29 cellular contexts compared by ENCODE assay signal in the genomic region with DNA sequence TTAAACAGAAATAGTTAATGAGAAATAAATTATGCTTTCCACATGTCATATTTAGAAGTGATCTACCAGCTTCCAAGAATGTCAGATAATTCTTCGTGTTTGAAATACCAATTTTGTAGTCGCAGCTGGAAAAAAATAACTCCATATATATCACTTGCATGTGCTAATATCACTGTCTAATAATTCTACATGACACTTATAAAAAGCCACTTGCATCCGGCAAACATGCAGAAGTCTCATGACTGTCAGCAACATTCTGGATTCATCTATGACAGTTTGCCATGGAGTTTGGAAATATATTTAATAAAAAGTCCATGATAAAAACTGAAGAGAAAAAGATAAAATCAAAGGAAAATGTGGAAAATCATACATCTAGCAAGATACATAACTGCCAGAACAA.
"Had no signal": no experiment of that assay in that cellular context is flagged by ENCODE, and none has a peak within 500 bp of the region (broad histone marks: within the 10 kb centered on the region; RNA-seq: fewer than 3 reads in every experiment).

No MANE protein-coding gene starts in this region.

- H3K27me3 ChIP-seq: adrenal gland, ascending aorta, body of pancreas, brain microvascular endothelial cell, breast epithelium, cardiac muscle cell had no signal

- DNase-seq: activated effector memory CD4-positive, alpha-beta T cell treated with anti-CD3 and anti-CD28 coated beads, Interleukin-2, amount 50 U/mL, for 16 hours; activated effector memory CD4-positive, alpha-beta T cell treated with Interleukin-2 at 50 U/mL for 16 hours; activated gamma-delta T cell; activated gamma-delta T cell treated with Interleukin-2 at 50 U/mL for 16 hours; activated naive CD4-positive, alpha-beta T cell; activated naive CD4-positive, alpha-beta T cell treated with anti-CD3 and anti-CD28 coated beads for 36 hours; activated naive CD4-positive, alpha-beta T cell treated with anti-CD3 and anti-CD28 coated beads, Interleukin-2, amount 10 ng/mL, durations not matched to agents 7 days and 5 days; activated naive CD4-positive, alpha-beta T cell treated with anti-CD3 and anti-CD28 coated beads, Interleukin-2, amount 50 U/mL, for 16 hours; activated naive CD4-positive, alpha-beta T cell treated with Interleukin-2 at 50 U/mL for 16 hours; activated naive CD8-positive, alpha-beta T cell treated with anti-CD3 and anti-CD28 coated beads for 36 hours; activated naive CD8-positive, alpha-beta T cell treated with anti-CD3 and anti-CD28 coated beads, Interleukin-2, amount 10 ng/mL, durations not matched to agents 7 days and 5 days; activated naive CD8-positive, alpha-beta T cell treated with anti-CD3 and anti-CD28 coated beads, Interleukin-2, amount 50 U/mL, for 24 hours; activated T-cell treated with anti-CD3 and anti-CD28 coated beads, Interleukin-2, amount 50 U/mL, for 1 hour; activated T-cell treated with anti-CD3 and anti-CD28 coated beads, Interleukin-2, amount 50 U/mL, for 24 hours; activated T-cell treated with anti-CD3 and anti-CD28 coated beads, Interleukin-2, amount 50 U/mL, for 4 hours; activated T-cell treated with anti-CD3 and anti-CD28 coated beads, Interleukin-2, amount 50 U/mL, for 48 hours; activated T-cell treated with anti-CD3 and anti-CD28 coated beads, Interleukin-2, amount 50 U/mL, for 72 hours; adrenal gland; amniotic stem cell; amygdala; anterior cingulate cortex; aorta; body of pancreas; central memory CD4-positive, alpha-beta T cell; cerebellar nuclear complex had no signal

- H3K36me3 ChIP-seq: adrenal gland, ascending aorta, brain microvascular endothelial cell, breast epithelium, cardiac muscle cell had no signal

- H3K27ac ChIP-seq: adrenal gland, ascending aorta, body of pancreas, breast epithelium, cardiac muscle cell had no signal

- H3K9me3 ChIP-seq: adrenal gland, ascending aorta, body of pancreas had no signal

- H3K4me3 ChIP-seq: adrenal gland, ascending aorta, body of pancreas, breast epithelium, cardiac muscle cell had no signal
